Comparison of ENCODE assay signal across 1 cellular context in the genomic region with DNA sequence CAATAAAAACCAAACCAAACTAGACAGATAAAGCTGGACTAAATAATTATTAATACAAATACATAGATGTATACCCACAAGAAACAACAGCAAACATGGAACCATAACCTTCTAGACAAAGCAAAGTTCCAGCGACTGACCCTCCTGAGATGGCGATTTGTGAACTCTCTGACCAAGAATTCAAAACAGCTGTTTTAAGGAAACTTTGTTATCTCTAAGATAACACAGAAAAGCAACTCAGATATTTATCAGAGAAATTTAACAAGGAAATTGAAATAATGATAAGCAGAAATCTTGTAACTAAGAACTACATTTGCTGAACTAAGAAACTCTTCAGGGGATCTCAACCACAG.
TF ChIP-seq lines count a peak whose summit lies in the region.

No MANE protein-coding gene starts in this region.

TF ChIP-seq in HCT116, 20 proteins besides CTCF, POLR2A, EP300 and RAD21 (continued from another document):
- TF ChIP-seq YY1 (IDR thresholded peaks at IDR 0.05; ENCODE audit: extremely low read depth, insufficient replicate concordance, low read depth, low read length) (no peak), SRF (IDR thresholded peaks at IDR 0.05; ENCODE audit: low read depth) (no peak), ZFX (IDR thresholded peaks at IDR 0.05) (no peak), EGR1 (IDR thresholded peaks at IDR 0.05; ENCODE audit: low read depth) (no peak), MAX (IDR thresholded peaks at IDR 0.05) (no peak), TCF7L2 (IDR thresholded peaks at IDR 0.05; ENCODE audit: borderline replicate concordance, extremely low read depth, insufficient read depth, insufficient read length) (no peak), CBX3 (IDR thresholded peaks at IDR 0.05; ENCODE audit: low read depth) (no peak), ATF3 (IDR thresholded peaks at IDR 0.05) (no peak), POLR2AphosphoS5 (IDR thresholded peaks at IDR 0.05; ENCODE audit: low read depth, low read length) (no peak), JUND (IDR thresholded peaks at IDR 0.05) (no peak), SIN3A (IDR thresholded peaks at IDR 0.05; ENCODE audit: low read depth) (no peak), EZH2phosphoT487 (IDR thresholded peaks at IDR 0.05; ENCODE audit: borderline replicate concordance) (no peak), FOSL1 (IDR thresholded peaks at IDR 0.05; ENCODE audit: low read depth) (no peak), ELF1 (IDR thresholded peaks at IDR 0.05; ENCODE audit: borderline replicate concordance, low read depth) (no peak)
TF ChIP-seq in HCT116: peak in this region for 0.
